Comparison of ENCODE assay signal across 10 cellular contexts in genomic region chr20:1377341-1377871, GRCh38. TPM values are rescaled to one million over a fixed set of nuclear protein-coding genes. Genes with fewer than 3 reads are reported as not detected.
DNase-seq lines count a peak whose midpoint lies in the region; ATAC-seq and TF ChIP-seq lines count a peak whose summit lies in the region.
"Had no signal": no experiment of that assay in that cellular context is flagged by ENCODE, and none has a peak within 500 bp of the region (broad histone marks: within the 10 kb centered on the region; RNA-seq: fewer than 3 reads in every experiment).

No MANE protein-coding gene starts in this region.

- H3K9me3 Mint-ChIP-seq in central memory CD8-positive, alpha-beta T cell, result no peaks in the 10 kb centered on the region
- H3K9me3 Mint-ChIP-seq in H9, result no peaks in the 10 kb centered on the region

- H2BK12ac ChIP-seq in H9 (ENCODE audit: insufficient read length, low read depth, low read length), result no peak overlapping the region

- H3K4me1 ChIP-seq in ovary (ENCODE audit: insufficient read depth) (peaks cover 4% of the 10 kb centered on the region), A673 (ENCODE audit: insufficient read depth, low read length, poor library complexity, severe bottlenecking) (peaks cover 8% of the 10 kb centered on the region), H9 (ENCODE audit: insufficient read depth, low read length) (peaks cover 6% of the 10 kb centered on the region)

- intact Hi-C loops in ovary (cut with DNase I) (no loop called here), A673 (cut with micrococcal nuclease; ENCODE audit: unreplicated experiment) (no loop called here)

- no peak overlapping the region for H3T11ph ChIP-seq in H9 (ENCODE audit: low read length)

- CTCF ChIA-PET in A673 (lab: Charles Lee), result no interaction called here

- no peak for DNase-seq in activated CD4-positive, CD25-positive, alpha-beta regulatory T cell (lab: John Stamatoyannopoulos, UW)
- DNase-seq in central memory CD8-positive, alpha-beta T cell (ENCODE audit: low spot score in 2 of 2), result no peak
- DNase-seq in renal cortical epithelial cell (ENCODE audit: low read depth), result peak; percentile 62
- no peak for DNase-seq in ovary
- no peak for DNase-seq in A673 (ENCODE audit: low spot score)
- no peak for DNase-seq in H9
- DNase-seq: NCI-H446 treated with DMSO at 0.1 percent for 48 hours, retina had no signal

- no peak overlapping the region for H2BK5ac ChIP-seq in H9 (ENCODE audit: insufficient read length, low read length)

- H3K27ac Mint-ChIP-seq in central memory CD8-positive, alpha-beta T cell (ENCODE audit: low read depth), result peak overlapping the region; percentile 17
- H3K27ac Mint-ChIP-seq in H9, result no peak overlapping the region

- H2BK120ac ChIP-seq in H9 (ENCODE audit: low read depth, low read length, poor library complexity, severe bottlenecking), result no peak overlapping the region

- TF ChIP-seq POLR2A in ovary (IDR thresholded peaks at IDR 0.05), result no peak

- H3K18ac ChIP-seq in H9 (ENCODE audit: insufficient read length, low read depth, low read length), result no peak overlapping the region

- no peak overlapping the region for H2BK20ac ChIP-seq in H9 (ENCODE audit: low read depth, low read length, poor library complexity, severe bottlenecking)

- no peak overlapping the region for H2AFZ ChIP-seq in H9 (ENCODE audit: low read length)

- ATAC-seq in activated CD4-positive, CD25-positive, alpha-beta regulatory T cell treated with anti-CD3 and anti-CD28 coated beads, Interleukin-2, amount 50 U/mL, for 24 hours, result peak; percentile 82 to 84
- peak; percentile 37 for ATAC-seq in HG03432 (IDR thresholded peaks at IDR 0.05; ENCODE audit: unreplicated experiment)
- ATAC-seq in central memory CD8-positive, alpha-beta T cell (replicated peaks; ENCODE audit: extremely low read depth, poor library complexity, severe bottlenecking), result no peak

- H3K79me2 ChIP-seq in H9 (ENCODE audit: insufficient read depth, low read length), result peaks cover 46% of the 10 kb centered on the region

- H3K4me1 Mint-ChIP-seq in central memory CD8-positive, alpha-beta T cell, result peaks cover 79% of the 10 kb centered on the region
- H3K4me1 Mint-ChIP-seq in H9, result peaks cover 29 to 39% of the 10 kb centered on the region in 2 experiments

- no peak overlapping the region for H4K91ac ChIP-seq in H9 (ENCODE audit: insufficient read length, low read depth, low read length)

- no peak overlapping the region for H3K14ac ChIP-seq in H9 (ENCODE audit: insufficient read depth, low read length)

- no peak overlapping the region for H2BK15ac ChIP-seq in H9 (ENCODE audit: low read depth, low read length)

- H3K36me3 ChIP-seq in ovary, result no peaks in the 10 kb centered on the region
- peaks cover 28% of the 10 kb centered on the region for H3K36me3 ChIP-seq in A673 (ENCODE audit: insufficient read depth, low read length, poor library complexity, severe bottlenecking)

- no peak overlapping the region for H2AK5ac ChIP-seq in H9 (ENCODE audit: insufficient read length, low read length)

- H3K4me3 ChIP-seq in ovary (no peak overlapping the region), A673 (ENCODE audit: low read depth, low read length, poor library complexity, severe bottlenecking) (no peak overlapping the region)

- H3K23me2 ChIP-seq in H9 (ENCODE audit: insufficient read length, low read depth, low read length, poor library complexity, severe bottlenecking), result no peaks in the 10 kb centered on the region

- no peak overlapping the region for H3K4ac ChIP-seq in H9 (ENCODE audit: low read depth, low read length)

- no peaks in the 10 kb centered on the region for H4K20me1 ChIP-seq in H9 (ENCODE audit: control insufficient read depth, insufficient read depth, insufficient read length)

- H3K36me3 Mint-ChIP-seq in central memory CD8-positive, alpha-beta T cell (ENCODE audit: insufficient read depth), result peaks cover 31% of the 10 kb centered on the region
- H3K36me3 Mint-ChIP-seq in H9 (ENCODE audit: insufficient read depth in 1 of 3, low read depth in 3 of 3), result peaks cover 3 to 24% (median 13%) of the 10 kb centered on the region in 3 experiments; a peak in 6 of 7 replicates

- no peak overlapping the region for H4K5ac ChIP-seq in H9 (ENCODE audit: insufficient read length, low read depth, low read length)

- H3K4me2 ChIP-seq in H9 (ENCODE audit: insufficient read depth, insufficient read length, low read length), result no peak overlapping the region

- no peak overlapping the region for H3K9ac ChIP-seq in H9 (ENCODE audit: extremely low read depth, insufficient read length, low read length)

- no TSS peak for BruUV-seq in A673 (replicated peaks; lab: Mats Ljungman, UMichigan)

- H3K56ac ChIP-seq in H9 (ENCODE audit: insufficient read length, low read depth, low read length), result no peak overlapping the region

- H3K27me3 ChIP-seq in ovary (no peaks in the 10 kb centered on the region), A673 (replicated peaks; ENCODE audit: insufficient read depth, low read depth, low read length, poor library complexity) (no peaks in the 10 kb centered on the region), H9 (ENCODE audit: insufficient read depth, low read length) (no peaks in the 10 kb centered on the region)

- H3K4me3 Mint-ChIP-seq in central memory CD8-positive, alpha-beta T cell, result no peak overlapping the region
- no peak overlapping the region for H3K4me3 Mint-ChIP-seq in H9

- no peak overlapping the region for H4K8ac ChIP-seq in H9 (replicated peaks; ENCODE audit: insufficient read length, low read depth, low read length)

- H3K27me3 Mint-ChIP-seq in central memory CD8-positive, alpha-beta T cell, result no peaks in the 10 kb centered on the region
- H3K27me3 Mint-ChIP-seq in H9 (ENCODE audit: low read depth), result no peaks in the 10 kb centered on the region

- TF ChIP-seq CTCF in ovary (IDR thresholded peaks at IDR 0.05) (no peak), A673 (conservative IDR thresholded peaks at IDR 0.05; ENCODE audit: low read depth, low read length) (no peak), H9 (conservative IDR thresholded peaks at IDR 0.05) (no peak)

- TF ChIP-seq EP300 in ovary (IDR thresholded peaks at IDR 0.05), result no peak

- POLR2A ChIA-PET in A673 (lab: Charles Lee; ENCODE audit: low non-redundant PET), result no interaction called here

- 69 to 87% (median 81%) methylated on average over 5 of the region's 5 CpGs for WGBS in ovary, 3 donors
- no CpG with 5 or more reads among the region's 5 CpGs for WGBS in H9 (ENCODE audit: extremely low coverage, insufficient read length, low lambda C conversion rate)

- peaks cover 27% of the 10 kb centered on the region for H3K79me1 ChIP-seq in H9 (ENCODE audit: insufficient read depth, low read depth, low read length, poor library complexity, severe bottlenecking)

- H3K9me3 ChIP-seq in ovary (no peaks in the 10 kb centered on the region), A673 (ENCODE audit: low read depth, low read length, poor library complexity, severe bottlenecking) (no peaks in the 10 kb centered on the region), H9 (ENCODE audit: control insufficient read depth, low read depth, low read length) (no peaks in the 10 kb centered on the region)

- no peak overlapping the region for H3K23ac ChIP-seq in H9 (ENCODE audit: insufficient read length, low read depth, low read length)

- H3K27ac ChIP-seq in ovary, result no peak overlapping the region
- H3K27ac ChIP-seq in A673 (ENCODE audit: low read depth, low read length, poor library complexity, severe bottlenecking), result no peak overlapping the region
- H3K27ac ChIP-seq in H9 (ENCODE audit: insufficient read length, low read depth, low read length), result no peak overlapping the region

RNA-seq across cellular contexts. Expression of gene FKBP1A, which starts 15.4 kb away (rescaled TPM):
- 131 and 138 TPM in 2 replicates for total RNA-seq in renal cortical epithelial cell
- 100 to 1,000 TPM in 6 of 7 donors, 10 to 100 TPM in 1; 64.7 to 258 (median 151) TPM for total RNA-seq in ovary
- polyA plus RNA-seq in ovary, result 100 to 1,000 TPM; 154 to 697 TPM
- total RNA-seq in A673 (2021), result 264 and 270 TPM in 2 replicates
- 196 and 210 TPM in 2 replicates for total RNA-seq in H9 (2021)

RNA-seq across cellular contexts. Expression of gene SDCBP2, which starts 48.5 kb away (rescaled TPM):
- 1.8 and 14.1 TPM in 2 replicates for total RNA-seq in renal cortical epithelial cell
- total RNA-seq in ovary, result 10 to 100 TPM in 1 of 7 donors, 1 to 10 TPM in 6; 2.7 to 34.7 (median 4.0) TPM
- 1 to 10 TPM in 1 of 2 donors, under 1 TPM in 1; 0.92 to 3.4 TPM for polyA plus RNA-seq in ovary
- 3.4 and 3.5 TPM in 2 replicates for total RNA-seq in A673 (2021)
- total RNA-seq in H9 (2021), result 1.9 and 3.1 TPM in 2 replicates
